ENCODE assay signal across 22 cellular contexts in the genomic region with DNA sequence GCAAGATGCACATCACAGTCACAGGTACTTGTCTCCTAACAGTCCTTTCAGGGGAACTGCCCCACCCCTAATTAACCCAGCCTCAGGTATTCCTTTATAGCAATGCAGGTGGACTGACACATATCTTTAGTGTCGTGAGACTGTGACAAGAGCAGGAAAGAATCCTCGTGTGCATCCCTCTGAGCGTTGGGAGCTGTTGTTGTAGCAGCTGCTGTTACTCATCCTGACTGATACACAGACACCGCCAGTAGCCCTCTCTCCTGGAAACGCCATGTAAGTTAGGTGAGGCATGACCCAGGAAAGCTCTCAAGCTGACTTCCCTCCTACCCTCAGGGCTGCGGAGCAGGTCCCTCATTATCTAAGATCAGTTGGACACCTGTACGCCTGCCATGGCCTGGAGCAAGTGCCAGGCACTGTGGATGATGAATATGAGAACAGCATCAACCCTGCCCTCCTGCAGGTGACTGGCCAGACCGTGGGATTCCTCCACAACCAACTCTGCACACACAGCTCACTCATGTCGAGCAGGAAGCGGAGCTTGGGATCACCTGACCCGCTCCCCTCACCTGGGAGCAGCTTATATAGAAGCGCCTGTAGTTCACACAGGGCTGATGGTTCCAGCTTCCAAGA. TPM values are rescaled to one million over a fixed set of nuclear protein-coding genes. Genes with fewer than 3 reads are reported as not detected.
DNase-seq lines count a peak whose midpoint lies in the region; ATAC-seq, FAIRE-seq and TF ChIP-seq lines count a peak whose summit lies in the region.
"Had no signal": no experiment of that assay in that cellular context is flagged by ENCODE, and none has a peak within 500 bp of the region (broad histone marks: within the 10 kb centered on the region; RNA-seq: fewer than 3 reads in every experiment).

No MANE protein-coding gene starts in this region.

- WGBS in K562 (ENCODE audit: insufficient coverage, low coverage, missing lambda C conversion rate), result 63% methylated on average over 12 of the region's 12 CpGs

- H3K9ac ChIP-seq in K562 (ENCODE audit: insufficient read depth in 1 of 2, low read depth in 2 of 2, low read length in 2 of 2), result no peak overlapping the region

- no peaks in the 10 kb centered on the region for H3K36me3 ChIP-seq in K562 (ENCODE audit: control insufficient read depth, insufficient read depth, low read length)
- H3K36me3 ChIP-seq: SJSA1 had no signal

- TF ChIP-seq CTCF in GM13977 (IDR thresholded peaks at IDR 0.05; ENCODE audit: extremely low read depth, insufficient read depth, missing control alignments) (no peak), K562 (IDR thresholded peaks at IDR 0.05 in 2 of 3, conservative IDR thresholded peaks at IDR 0.05 in 1 of 3; ENCODE audit: insufficient read depth in 2 of 3, low read depth in 1 of 3, low read length in 3 of 3) (no peak)

- peaks cover 11% of the 10 kb centered on the region for H3K9me3 ChIP-seq in K562 (replicated peaks; ENCODE audit: control insufficient read depth, insufficient read depth, low read depth, low read length)

- TF ChIP-seq POLR2A in K562 (conservative IDR thresholded peaks at IDR 0.05), result no peak

- H3K9me3 Mint-ChIP-seq in activated CD8-positive, alpha-beta memory T cell treated with anti-CD3 and anti-CD28 coated beads, Interleukin-2, amount 10 ng/mL, durations not matched to agents 7 days and 5 days (ENCODE audit: low read depth), result no peaks in the 10 kb centered on the region

- no peak overlapping the region for H2AFZ ChIP-seq in K562 (ENCODE audit: low read depth, low read length)

- peaks cover 25% of the 10 kb centered on the region for H3K27me3 Mint-ChIP-seq in activated CD8-positive, alpha-beta memory T cell treated with anti-CD3 and anti-CD28 coated beads, Interleukin-2, amount 10 ng/mL, durations not matched to agents 7 days and 5 days

- H4K20me1 ChIP-seq in K562 (replicated peaks; ENCODE audit: control insufficient read depth, insufficient read depth, low read length), result no peaks in the 10 kb centered on the region

- DNase-seq in GM13977 (ENCODE audit: low spot score), result peak; percentile 2
- DNase-seq in K562 (ENCODE audit: extremely low read depth in 1 of 4, low spot score in 3 of 4), result no peak
- DNase-seq in posterior vena cava (ENCODE audit: low spot score), result peak; percentile 43
- DNase-seq in activated CD8-positive, alpha-beta memory T cell treated with anti-CD3 and anti-CD28 coated beads, Interleukin-2, amount 10 ng/mL, durations not matched to agents 7 days and 5 days, result no peak
- no peak for DNase-seq in UCSD-AML1 (lab: John Stamatoyannopoulos, UW; ENCODE audit: unreplicated experiment)
- DNase-seq in activated CD8-positive, alpha-beta memory T cell treated with anti-CD3 and anti-CD28 coated beads for 24 hours, result no peak
- DNase-seq: CD4-positive, alpha-beta memory T cell; DMS 273 treated with DMSO at 0.1 percent for 48 hours; DMS79 treated with DMSO at 0.1 percent for 48 hours; GOT3; IMR-90; NCI-H1417; NCI-H1694 treated with DMSO at 0.1 percent for 48 hours; NCI-H2081 treated with DMSO at 0.1 percent for 48 hours had no signal

- peaks cover 0 to 4% of the 10 kb centered on the region in 2 experiments; a peak in 3 of 5 replicates for H3K4me1 ChIP-seq in K562 (replicated peaks in 1 of 2; ENCODE audit: control insufficient read depth in 2 of 2, insufficient read depth in 2 of 2, low read length in 2 of 2)
- H3K4me1 ChIP-seq: SJSA1 had no signal

- TF ChIP-seq EP300 in K562 (IDR thresholded peaks at IDR 0.05; ENCODE audit: low read length), result no peak

- in situ Hi-C loops in GM13977 (cut with MboI; ENCODE audit: low pct_unique_long_range_greater_than_20kb, low sequenced_read_pairs, unreplicated experiment), result loop anchor here (10.0 kb wide), 1 partner anchor 260 kb away; the partner anchor contains the start of gene FUT7
- in situ Hi-C loops in K562 (cut with MboI), result loop anchor here (5.0 to 25.0 kb wide), 2 partner anchors 263 to 463 kb away; partner anchors contain the start of genes CYSRT1, RNF224, SLC34A3 and TUBB4B

- H3K79me2 ChIP-seq in K562 (ENCODE audit: control insufficient read depth, insufficient read depth, low read length), result no peaks in the 10 kb centered on the region

- POLR2A ChIA-PET in K562 (lab: Yijun Ruan, JAX), result interaction anchor here (0.5 to 1.4 kb wide), 2 partner anchors 8 to 13 kb away, joined by 3 read pairs; no protein-coding TSS in a partner anchor

- TF ChIP-seq RAD21 in K562 (CRISPR knock-in tag; conservative IDR thresholded peaks at IDR 0.05 in 1 of 2, IDR thresholded peaks at IDR 0.05 in 1 of 2), result no peak

- H3K27me3 ChIP-seq in K562 (ENCODE audit: control insufficient read depth in 2 of 2, insufficient read depth in 2 of 2, low read length in 2 of 2), result no peaks in the 10 kb centered on the region

- no peak overlapping the region for H3K27ac Mint-ChIP-seq in activated CD8-positive, alpha-beta memory T cell treated with anti-CD3 and anti-CD28 coated beads, Interleukin-2, amount 10 ng/mL, durations not matched to agents 7 days and 5 days
- H3K27ac Mint-ChIP-seq: CD4-positive, alpha-beta memory T cell had no signal

- no peak overlapping the region for H3K4me3 Mint-ChIP-seq in activated CD8-positive, alpha-beta memory T cell treated with anti-CD3 and anti-CD28 coated beads, Interleukin-2, amount 10 ng/mL, durations not matched to agents 7 days and 5 days

- no peak for ATAC-seq in K562
- ATAC-seq in activated CD8-positive, alpha-beta memory T cell treated with anti-CD3 and anti-CD28 coated beads, Interleukin-2, amount 10 ng/mL, durations not matched to agents 7 days and 5 days, result no peak

- no peak overlapping the region for H3K4me2 ChIP-seq in K562 (ENCODE audit: insufficient read depth, low read length)

- no peaks in the 10 kb centered on the region for H3K9me1 ChIP-seq in K562 (ENCODE audit: control insufficient read depth, insufficient read depth, low read length)

- CTCF ChIA-PET in K562 (lab: Yijun Ruan, JAX; ENCODE audit: low intra/inter-chr PET ratio), result interaction anchor here (0.6 kb wide), 1 partner anchor 862 kb away, joined by 8 read pairs; no protein-coding TSS in a partner anchor
- CTCF ChIA-PET in activated CD8-positive, alpha-beta memory T cell treated with anti-CD3 and anti-CD28 coated beads, Interleukin-2, amount 10 ng/mL, durations not matched to agents 7 days and 5 days (lab: Charles Lee), result interaction anchor here (0.7 to 1.9 kb wide), 3 partner anchors 14 to 255 kb away, joined by 3 to 4 read pairs (median 3); partner anchors contain the start of gene LCN8

- no peaks in the 10 kb centered on the region for H3K4me1 Mint-ChIP-seq in activated CD8-positive, alpha-beta memory T cell treated with anti-CD3 and anti-CD28 coated beads, Interleukin-2, amount 10 ng/mL, durations not matched to agents 7 days and 5 days

- H3K36me3 Mint-ChIP-seq in activated CD8-positive, alpha-beta memory T cell treated with anti-CD3 and anti-CD28 coated beads, Interleukin-2, amount 10 ng/mL, durations not matched to agents 7 days and 5 days, result no peaks in the 10 kb centered on the region
- H3K36me3 Mint-ChIP-seq: CD4-positive, alpha-beta memory T cell had no signal

- BruUV-seq in K562 (replicated peaks; lab: Mats Ljungman, UMichigan), result no TSS peak

- FAIRE-seq in K562 (lab: Jason Lieb, UNC), result no peak
- FAIRE-seq: GM12891, RCC 7860 had no signal

- H3K27ac ChIP-seq in K562 (ENCODE audit: extremely low read depth, low read depth, low read length), result no peak overlapping the region
- H3K27ac ChIP-seq: SJSA1 had no signal

- H3K4me3 ChIP-seq in K562, result no peak overlapping the region
- H3K4me3 ChIP-seq: SJSA1 had no signal

- intact Hi-C loops in K562 (cut with micrococcal nuclease), result no loop called here
- intact Hi-C loops in posterior vena cava (cut with DNase I), result no loop called here

RNA-seq across cellular contexts. Expression of gene LCN15, which starts 10.2 kb away (rescaled TPM):
- total RNA-seq in K562 (2011; cell fraction: chromatin; rRNA removed; ENCODE audit: low replicate concordance), result 0.37 TPM in 1 of 2 replicates, not detected in the other
- total RNA-seq in K562 (2011; cell fraction: nucleolus; rRNA removed), result 0.13 and 0.33 TPM in 2 replicates
- 0.22 and 0.38 TPM in 2 replicates for total RNA-seq in K562 (2011; cell fraction: nucleoplasm; rRNA removed)
- total RNA-seq in K562 (2014; rRNA removed) (not detected in 2 replicates), K562 (2014; rRNA removed; fragmentation: Illumina TruSeq; extraction: Trizol) (not detected in 2 replicates), K562 (2015; rRNA removed; fragmentation: Illumina TruSeq; extraction: Trizol) (not detected in 2 replicates), K562 (2021) (not detected in 2 replicates), posterior vena cava (not detected)
- polyA plus RNA-seq in K562 (2011; rRNA removed) (0.11 TPM in 1 of 2 replicates, not detected in the other), K562 (2014; fragmentation: Illumina TruSeq; extraction: Trizol) (not detected in 2 replicates), K562 (2014; fragmentation: Nextera tagmentation; extraction: Ambion mirVana) (not detected), K562 (2014; rRNA removed) (0.13 and 0.66 TPM in 2 replicates)
- 0.15 and 0.18 TPM in 2 replicates for polyA plus RNA-seq in K562 (2011; cell fraction: cytosol; rRNA removed)
- 0.30 and 0.37 TPM in 2 replicates for polyA plus RNA-seq in K562 (2011; cell fraction: nucleus; rRNA removed)
- polyA plus RNA-seq in K562 (2012), result 0.24 TPM in 1 of 2 replicates, not detected in the other
- polyA minus RNA-seq in K562 (2011; rRNA and poly(A)+ RNA removed), result not detected in 2 replicates
- not detected in 2 replicates for polyA minus RNA-seq in K562 (2011; cell fraction: cytosol; rRNA and poly(A)+ RNA removed)
- 0.11 TPM in 1 of 2 replicates, not detected in the other for polyA minus RNA-seq in K562 (2011; cell fraction: nucleus; rRNA and poly(A)+ RNA removed)
- total RNA-seq in activated CD8-positive, alpha-beta memory T cell treated with anti-CD3 and anti-CD28 coated beads, Interleukin-2, amount 10 ng/mL, durations not matched to agents 7 days and 5 days, result not detected
- total RNA-seq: Caco-2; CD4-positive, alpha-beta memory T cell; HT1080; IMR-90; M059J; SJSA1 had no signal
- polyA plus RNA-seq: BJ; CD4-positive, alpha-beta memory T cell; IMR-90 had no signal

RNA-seq across cellular contexts. Expression of gene LCN8, which starts 16.5 kb away (rescaled TPM):
- total RNA-seq in K562 (2011; cell fraction: chromatin; rRNA removed; ENCODE audit: low replicate concordance), result 0.14 TPM in 1 of 2 replicates, not detected in the other
- total RNA-seq in K562 (2011; cell fraction: nucleolus; rRNA removed), result not detected in 2 replicates
- not detected in 2 replicates for total RNA-seq in K562 (2011; cell fraction: nucleoplasm; rRNA removed)
- total RNA-seq in K562 (2014; rRNA removed), result not detected in 2 replicates
- total RNA-seq in K562 (2014; rRNA removed; fragmentation: Illumina TruSeq; extraction: Trizol), result not detected in 2 replicates
- total RNA-seq in K562 (2015; rRNA removed; fragmentation: Illumina TruSeq; extraction: Trizol), result not detected in 2 replicates
- total RNA-seq in K562 (2021), result not detected in 2 replicates
- polyA plus RNA-seq in K562 (2011; rRNA removed), result not detected in 2 replicates
- polyA plus RNA-seq in K562 (2011; cell fraction: cytosol; rRNA removed), result not detected in 2 replicates
- polyA plus RNA-seq in K562 (2011; cell fraction: nucleus; rRNA removed), result not detected in 2 replicates
- not detected in 2 replicates for polyA plus RNA-seq in K562 (2012)
- not detected in 2 replicates for polyA plus RNA-seq in K562 (2014; fragmentation: Illumina TruSeq; extraction: Trizol)
- polyA plus RNA-seq in K562 (2014; fragmentation: Nextera tagmentation; extraction: Ambion mirVana), result not detected
- not detected in 2 replicates for polyA plus RNA-seq in K562 (2014; rRNA removed)
- polyA minus RNA-seq in K562 (2011; rRNA and poly(A)+ RNA removed), result not detected in 2 replicates
- not detected in 2 replicates for polyA minus RNA-seq in K562 (2011; cell fraction: cytosol; rRNA and poly(A)+ RNA removed)
- not detected in 2 replicates for polyA minus RNA-seq in K562 (2011; cell fraction: nucleus; rRNA and poly(A)+ RNA removed)
- not detected for total RNA-seq in posterior vena cava
- total RNA-seq in activated CD8-positive, alpha-beta memory T cell treated with anti-CD3 and anti-CD28 coated beads, Interleukin-2, amount 10 ng/mL, durations not matched to agents 7 days and 5 days, result not detected
- total RNA-seq: Caco-2; CD4-positive, alpha-beta memory T cell; HT1080; IMR-90; M059J; Right ventricle myocardium inferior; SJSA1 had no signal
- polyA plus RNA-seq: BJ, IMR-90 had no signal

RNA-seq across cellular contexts. Expression of gene TMEM141, which starts 16.6 kb away (rescaled TPM):
- total RNA-seq in K562 (2011; cell fraction: chromatin; rRNA removed; ENCODE audit: low replicate concordance), result 14.3 and 58.8 TPM in 2 replicates
- total RNA-seq in K562 (2011; cell fraction: nucleolus; rRNA removed), result 81.7 and 85.9 TPM in 2 replicates
- total RNA-seq in K562 (2011; cell fraction: nucleoplasm; rRNA removed), result 50.0 and 50.2 TPM in 2 replicates
- total RNA-seq in K562 (2014; rRNA removed) (113 and 143 TPM in 2 replicates), K562 (2014; rRNA removed; fragmentation: Illumina TruSeq; extraction: Trizol) (36.2 and 53.6 TPM in 2 replicates), K562 (2015; rRNA removed; fragmentation: Illumina TruSeq; extraction: Trizol) (68.9 and 69.5 TPM in 2 replicates), K562 (2021) (78.7 and 94.7 TPM in 2 replicates), posterior vena cava (10 to 100 TPM; 28.1 to 33.9 TPM)
- polyA plus RNA-seq in K562 (2011; rRNA removed) (74.8 and 80.1 TPM in 2 replicates), K562 (2014; fragmentation: Illumina TruSeq; extraction: Trizol) (110 and 112 TPM in 2 replicates), K562 (2014; fragmentation: Nextera tagmentation; extraction: Ambion mirVana) (10 to 100 TPM; 21.5 to 35.8 TPM), K562 (2014; rRNA removed) (123 and 134 TPM in 2 replicates)
- 132 and 164 TPM in 2 replicates for polyA plus RNA-seq in K562 (2011; cell fraction: cytosol; rRNA removed)
- polyA plus RNA-seq in K562 (2011; cell fraction: nucleus; rRNA removed), result 87.8 and 100 TPM in 2 replicates
- polyA plus RNA-seq in K562 (2012), result 76.7 and 87.0 TPM in 2 replicates
- 10.4 and 13.4 TPM in 2 replicates for polyA minus RNA-seq in K562 (2011; rRNA and poly(A)+ RNA removed)
- 13.7 and 16.5 TPM in 2 replicates for polyA minus RNA-seq in K562 (2011; cell fraction: cytosol; rRNA and poly(A)+ RNA removed)
- polyA minus RNA-seq in K562 (2011; cell fraction: nucleus; rRNA and poly(A)+ RNA removed), result 31.6 and 42.7 TPM in 2 replicates
- total RNA-seq in activated CD8-positive, alpha-beta memory T cell treated with anti-CD3 and anti-CD28 coated beads, Interleukin-2, amount 10 ng/mL, durations not matched to agents 7 days and 5 days, result 10 to 100 TPM; 31.7 to 32.8 TPM

RNA-seq across cellular contexts. Expression of gene CCDC183, which starts 21.6 kb away (rescaled TPM):
- 2.0 and 6.7 TPM in 2 replicates for total RNA-seq in K562 (2011; cell fraction: chromatin; rRNA removed; ENCODE audit: low replicate concordance)
- total RNA-seq in K562 (2011; cell fraction: nucleolus; rRNA removed), result 1.2 and 2.7 TPM in 2 replicates
- 1.7 and 3.0 TPM in 2 replicates for total RNA-seq in K562 (2011; cell fraction: nucleoplasm; rRNA removed)
- 0.12 TPM in 1 of 2 replicates, not detected in the other for total RNA-seq in K562 (2014; rRNA removed)
- not detected in 2 replicates for total RNA-seq in K562 (2014; rRNA removed; fragmentation: Illumina TruSeq; extraction: Trizol)
- total RNA-seq in K562 (2015; rRNA removed; fragmentation: Illumina TruSeq; extraction: Trizol), result 0.19 and 0.22 TPM in 2 replicates
- 0.29 and 0.54 TPM in 2 replicates for total RNA-seq in K562 (2021)
- polyA plus RNA-seq in K562 (2011; rRNA removed), result 0.60 and 0.65 TPM in 2 replicates
- polyA plus RNA-seq in K562 (2011; cell fraction: cytosol; rRNA removed), result 0.27 and 0.30 TPM in 2 replicates
- 8.9 and 13.6 TPM in 2 replicates for polyA plus RNA-seq in K562 (2011; cell fraction: nucleus; rRNA removed)
- 0.96 and 3.6 TPM in 2 replicates for polyA plus RNA-seq in K562 (2012)
- polyA plus RNA-seq in K562 (2014; fragmentation: Illumina TruSeq; extraction: Trizol), result 0.12 and 0.33 TPM in 2 replicates
- not detected for polyA plus RNA-seq in K562 (2014; fragmentation: Nextera tagmentation; extraction: Ambion mirVana)
- 0.21 and 1.7 TPM in 2 replicates for polyA plus RNA-seq in K562 (2014; rRNA removed)
- not detected in 2 replicates for polyA minus RNA-seq in K562 (2011; rRNA and poly(A)+ RNA removed)
- polyA minus RNA-seq in K562 (2011; cell fraction: cytosol; rRNA and poly(A)+ RNA removed), result not detected in 2 replicates
- 1.1 and 1.6 TPM in 2 replicates for polyA minus RNA-seq in K562 (2011; cell fraction: nucleus; rRNA and poly(A)+ RNA removed)
- under 1 TPM; 0.29 to 0.42 TPM for total RNA-seq in posterior vena cava
- under 1 TPM; 0.26 to 0.91 TPM for total RNA-seq in activated CD8-positive, alpha-beta memory T cell treated with anti-CD3 and anti-CD28 coated beads, Interleukin-2, amount 10 ng/mL, durations not matched to agents 7 days and 5 days
- total RNA-seq: HT1080, M059J had no signal

RNA-seq across cellular contexts. Expression of gene LCN6, which starts 26.2 kb away (rescaled TPM):
- total RNA-seq in K562 (2011; cell fraction: chromatin; rRNA removed; ENCODE audit: low replicate concordance), result 0.86 TPM in 1 of 2 replicates, not detected in the other
- total RNA-seq in K562 (2011; cell fraction: nucleolus; rRNA removed), result 0.67 and 1.6 TPM in 2 replicates
- total RNA-seq in K562 (2011; cell fraction: nucleoplasm; rRNA removed), result 0.81 TPM in 1 of 2 replicates, not detected in the other
- total RNA-seq in K562 (2014; rRNA removed) (0.45 and 0.57 TPM in 2 replicates), K562 (2014; rRNA removed; fragmentation: Illumina TruSeq; extraction: Trizol) (0.33 TPM in 1 of 2 replicates, not detected in the other), K562 (2015; rRNA removed; fragmentation: Illumina TruSeq; extraction: Trizol) (not detected in 2 replicates), K562 (2021) (not detected in 2 replicates), posterior vena cava (10 to 100 TPM; 22.8 to 36.9 TPM)
- polyA plus RNA-seq in K562 (2011; rRNA removed) (0.42 TPM in 1 of 2 replicates, not detected in the other), K562 (2014; fragmentation: Illumina TruSeq; extraction: Trizol) (not detected in 2 replicates), K562 (2014; fragmentation: Nextera tagmentation; extraction: Ambion mirVana) (under 1 TPM in 1 of 2 experiments, not detected in 1; 0.10 TPM), K562 (2014; rRNA removed) (2.2 TPM in 1 of 2 replicates, not detected in the other)
- polyA plus RNA-seq in K562 (2011; cell fraction: cytosol; rRNA removed), result 0.98 TPM in 1 of 2 replicates, not detected in the other
- 4.3 TPM in 1 of 2 replicates, not detected in the other for polyA plus RNA-seq in K562 (2011; cell fraction: nucleus; rRNA removed)
- 0.12 TPM in 1 of 2 replicates, not detected in the other for polyA plus RNA-seq in K562 (2012)
- not detected in 2 replicates for polyA minus RNA-seq in K562 (2011; rRNA and poly(A)+ RNA removed)
- not detected in 2 replicates for polyA minus RNA-seq in K562 (2011; cell fraction: cytosol; rRNA and poly(A)+ RNA removed)
- not detected in 2 replicates for polyA minus RNA-seq in K562 (2011; cell fraction: nucleus; rRNA and poly(A)+ RNA removed)
- total RNA-seq in activated CD8-positive, alpha-beta memory T cell treated with anti-CD3 and anti-CD28 coated beads, Interleukin-2, amount 10 ng/mL, durations not matched to agents 7 days and 5 days, result not detected
- total RNA-seq: Caco-2; CD4-positive, alpha-beta memory T cell; HT1080; IMR-90; M059J; SJSA1 had no signal
- polyA plus RNA-seq: BJ; CD4-positive, alpha-beta memory T cell; IMR-90 had no signal

Comparison
In these comparisons a context has a peak if more than half of its experiments do, and no peak if none do; other contexts are left out.
1. DNase-seq: peak in GM13977 (single experiment) and posterior vena cava (single experiment); none in K562 (0 of 4), activated CD8-positive, alpha-beta memory T cell treated with anti-CD3 and anti-CD28 coated beads, Interleukin-2, amount 10 ng/mL, durations not matched to agents 7 days and 5 days (single experiment), UCSD-AML1 (single experiment) and activated CD8-positive, alpha-beta memory T cell treated with anti-CD3 and anti-CD28 coated beads for 24 hours (single experiment).